In genomic region chr21:20882462-20883415, GRCh38 we compare ENCODE assay signal across 8 cellular contexts.
A peak's percentile ranks its signal among the peaks of the same experiment; 100 is the strongest.
DNase-seq lines count a peak whose midpoint lies in the region; ATAC-seq, FAIRE-seq and TF ChIP-seq lines count a peak whose summit lies in the region.

No MANE protein-coding gene starts in this region.

- no peaks in the 10 kb centered on the region for H3K36me3 Mint-ChIP-seq in activated T-cell treated with anti-CD3 and anti-CD28 coated beads, Interleukin-2, amount 50 U/mL, for 72 hours (ENCODE audit: insufficient read depth in 2 of 2)
- H3K36me3 Mint-ChIP-seq in activated T-cell treated with anti-CD3 and anti-CD28 coated beads, Interleukin-2, amount 50 U/mL, for 24 hours (ENCODE audit: low read depth) = no peaks in the 10 kb centered on the region

- H3K9me3 Mint-ChIP-seq in activated T-cell treated with anti-CD3 and anti-CD28 coated beads, Interleukin-2, amount 50 U/mL, for 72 hours = peaks cover 2 to 3% of the 10 kb centered on the region in 2 donors
- no peaks in the 10 kb centered on the region for H3K9me3 Mint-ChIP-seq in activated T-cell treated with anti-CD3 and anti-CD28 coated beads, Interleukin-2, amount 50 U/mL, for 24 hours

- no peaks in the 10 kb centered on the region for H3K36me3 ChIP-seq in kidney (ENCODE audit: control insufficient read depth in 1 of 2, insufficient read depth in 2 of 2, low read length in 2 of 2)

- ATAC-seq in activated T-cell treated with anti-CD3 and anti-CD28 coated beads, Interleukin-2, amount 50 U/mL, for 72 hours (replicated peaks in 1 of 2) = no peak
- ATAC-seq in HG03521 (IDR thresholded peaks at IDR 0.05; ENCODE audit: unreplicated experiment) = no peak

- no peak for TF ChIP-seq POLR2A in GM12891 (IDR thresholded peaks at IDR 0.05; ENCODE audit: low read depth, low read length)

- peak overlapping the region; percentile 17 for H3K27ac Mint-ChIP-seq in activated T-cell treated with anti-CD3 and anti-CD28 coated beads, Interleukin-2, amount 50 U/mL, for 72 hours
- no peak overlapping the region for H3K27ac Mint-ChIP-seq in activated T-cell treated with anti-CD3 and anti-CD28 coated beads, Interleukin-2, amount 50 U/mL, for 24 hours

- no peak for FAIRE-seq in kidney (lab: Jason Lieb, UNC)
- no peak for FAIRE-seq in GM12891 (lab: Jason Lieb, UNC)

- no peak overlapping the region for H3K4me3 ChIP-seq in astrocyte of the cerebellum (ENCODE audit: low read depth, low read length)
- H3K4me3 ChIP-seq in kidney (ENCODE audit: low read length in 2 of 2) = no peak overlapping the region

- no peaks in the 10 kb centered on the region for H3K9me3 ChIP-seq in kidney (ENCODE audit: control insufficient read depth in 1 of 2, low read length in 2 of 2)

- no peak overlapping the region for H3K4me3 Mint-ChIP-seq in activated T-cell treated with anti-CD3 and anti-CD28 coated beads, Interleukin-2, amount 50 U/mL, for 72 hours
- H3K4me3 Mint-ChIP-seq in activated T-cell treated with anti-CD3 and anti-CD28 coated beads, Interleukin-2, amount 50 U/mL, for 24 hours = no peak overlapping the region

- no peak overlapping the region for H3K9ac ChIP-seq in kidney (ENCODE audit: low read length in 2 of 2)

- H3K27ac ChIP-seq in kidney (ENCODE audit: low read depth in 2 of 2, low read length in 2 of 2) = no peak overlapping the region

- intact Hi-C loops in kidney (cut with DNase I) = no loop called here

- peak in 1 of 2 donors; percentile 4 for DNase-seq in activated T-cell treated with anti-CD3 and anti-CD28 coated beads, Interleukin-2, amount 50 U/mL, for 72 hours
- no peak for DNase-seq in activated T-cell treated with anti-CD3 and anti-CD28 coated beads, Interleukin-2, amount 50 U/mL, for 24 hours
- DNase-seq in NCI-H2029 treated with DMSO at 0.1 percent for 48 hours (lab: John Stamatoyannopoulos, UW) = peak; percentile 61
- DNase-seq in astrocyte of the cerebellum (ENCODE audit: low read depth) = peak; percentile 29
- no peak for DNase-seq in kidney
- no peak for DNase-seq in activated effector memory CD4-positive, alpha-beta T cell treated with anti-CD3 and anti-CD28 coated beads, Interleukin-2, amount 50 U/mL, for 16 hours
- no peak for DNase-seq in GM12891 (ENCODE audit: insufficient read length, low spot score)

- no peaks in the 10 kb centered on the region for H3K4me1 ChIP-seq in kidney (ENCODE audit: control insufficient read depth in 1 of 2, insufficient read depth in 1 of 2, low read depth in 1 of 2, low read length in 2 of 2)

- TF ChIP-seq CTCF in astrocyte of the cerebellum (IDR thresholded peaks at IDR 0.05; ENCODE audit: low read depth, low read length, missing control alignments) = peak; percentile 61
- TF ChIP-seq CTCF in kidney (IDR thresholded peaks at IDR 0.05; ENCODE audit: borderline replicate concordance, extremely low read depth, insufficient read depth) = peak; percentile 26

- H3K4me1 Mint-ChIP-seq in activated T-cell treated with anti-CD3 and anti-CD28 coated beads, Interleukin-2, amount 50 U/mL, for 72 hours (ENCODE audit: low read depth) = no peaks in the 10 kb centered on the region
- no peaks in the 10 kb centered on the region for H3K4me1 Mint-ChIP-seq in activated T-cell treated with anti-CD3 and anti-CD28 coated beads, Interleukin-2, amount 50 U/mL, for 24 hours (ENCODE audit: low read depth)

- H3K27me3 Mint-ChIP-seq in activated T-cell treated with anti-CD3 and anti-CD28 coated beads, Interleukin-2, amount 50 U/mL, for 72 hours (ENCODE audit: low read depth) = no peaks in the 10 kb centered on the region
- H3K27me3 Mint-ChIP-seq in activated T-cell treated with anti-CD3 and anti-CD28 coated beads, Interleukin-2, amount 50 U/mL, for 24 hours = no peaks in the 10 kb centered on the region

- in situ Hi-C loops in astrocyte of the cerebellum (cut with HindIII; ENCODE audit: low sequenced_read_pairs) = no loop called here

TF ChIP-seq in GM12891, 5 proteins besides CTCF, POLR2A, EP300 and RAD21:
- TF ChIP-seq POLR2AphosphoS5 (IDR thresholded peaks at IDR 0.05; ENCODE audit: low read depth, low read length) (no peak), TAF1 (IDR thresholded peaks at IDR 0.05; ENCODE audit: low read depth, low read length) (no peak), PAX5 (IDR thresholded peaks at IDR 0.05; ENCODE audit: insufficient read depth, low read length, severe bottlenecking) (no peak), POU2F2 (IDR thresholded peaks at IDR 0.05; ENCODE audit: low read depth, low read length) (no peak), SPI1 (IDR thresholded peaks at IDR 0.05; ENCODE audit: low read depth, low read length) (no peak)

Comparison
In these comparisons a context has a peak if more than half of its experiments do, and no peak if none do; other contexts are left out.
1. DNase-seq: peak in NCI-H2029 treated with DMSO at 0.1 percent for 48 hours (single experiment) and astrocyte of the cerebellum (single experiment); none in activated T-cell treated with anti-CD3 and anti-CD28 coated beads, Interleukin-2, amount 50 U/mL, for 24 hours (single experiment), kidney (single experiment), activated effector memory CD4-positive, alpha-beta T cell treated with anti-CD3 and anti-CD28 coated beads, Interleukin-2, amount 50 U/mL, for 16 hours (single experiment) and GM12891 (single experiment).